In the genomic region with DNA sequence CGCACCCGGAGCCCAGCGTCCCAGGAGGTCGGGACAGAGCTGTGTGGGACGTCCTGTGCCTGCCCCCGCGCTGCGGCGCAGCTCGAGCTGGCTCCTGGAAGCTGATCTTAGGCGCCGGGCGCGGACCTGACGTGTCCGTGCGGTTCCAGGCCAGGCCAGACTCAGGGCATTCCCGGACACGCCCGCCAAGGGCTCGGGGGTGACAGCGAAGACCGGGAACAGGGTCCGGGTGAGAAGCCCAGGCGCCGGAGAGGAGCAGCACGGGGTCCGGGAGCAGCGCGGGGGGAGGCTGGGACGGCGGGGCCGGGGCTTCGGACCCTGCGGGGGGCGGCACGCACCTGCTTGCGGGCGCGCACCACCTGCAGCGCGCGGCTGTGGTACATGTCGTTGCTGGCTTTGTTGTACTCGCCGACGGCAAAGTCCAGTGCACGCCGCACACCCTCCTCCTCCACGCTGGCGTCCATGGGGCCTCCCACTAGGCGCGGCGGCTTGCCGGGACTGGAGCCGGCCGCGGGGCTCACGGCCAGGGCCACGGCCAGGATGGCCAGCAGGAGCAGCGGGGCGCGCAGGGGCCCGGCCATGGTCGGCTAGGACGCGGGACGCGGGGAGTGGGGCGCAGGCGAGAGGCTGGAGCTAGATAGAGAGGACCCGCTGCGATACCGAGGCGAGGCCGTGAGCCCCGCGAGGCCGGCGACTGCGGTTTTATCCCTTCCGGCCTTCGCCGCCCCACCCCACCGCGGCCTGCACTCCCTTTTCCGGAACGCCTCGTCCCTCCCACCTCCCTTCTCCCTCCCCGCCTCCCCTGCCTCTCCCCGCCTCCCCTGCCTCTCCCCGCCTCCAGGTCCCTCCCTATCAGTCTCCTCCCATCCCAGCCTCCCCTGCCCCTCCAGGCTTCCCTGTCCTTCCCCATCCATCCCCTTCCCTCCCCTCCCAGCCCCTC, we compare ENCODE assay signal across 1 cellular context.
A peak's percentile ranks its signal among the peaks of the same experiment; 100 is the strongest.
TF ChIP-seq lines count a peak whose summit lies in the region.

A gene with protein sequence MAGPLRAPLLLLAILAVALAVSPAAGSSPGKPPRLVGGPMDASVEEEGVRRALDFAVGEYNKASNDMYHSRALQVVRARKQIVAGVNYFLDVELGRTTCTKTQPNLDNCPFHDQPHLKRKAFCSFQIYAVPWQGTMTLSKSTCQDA (minus strand): TSS at position 674 of the 940 bp plus-strand sequence. CDS start 93 bp downstream, at position 581.

TF ChIP-seq in HepG2, 621 proteins besides CTCF, POLR2A, EP300 and RAD21 (continued from another document and continues in another):
- TF ChIP-seq, protein P1, sequence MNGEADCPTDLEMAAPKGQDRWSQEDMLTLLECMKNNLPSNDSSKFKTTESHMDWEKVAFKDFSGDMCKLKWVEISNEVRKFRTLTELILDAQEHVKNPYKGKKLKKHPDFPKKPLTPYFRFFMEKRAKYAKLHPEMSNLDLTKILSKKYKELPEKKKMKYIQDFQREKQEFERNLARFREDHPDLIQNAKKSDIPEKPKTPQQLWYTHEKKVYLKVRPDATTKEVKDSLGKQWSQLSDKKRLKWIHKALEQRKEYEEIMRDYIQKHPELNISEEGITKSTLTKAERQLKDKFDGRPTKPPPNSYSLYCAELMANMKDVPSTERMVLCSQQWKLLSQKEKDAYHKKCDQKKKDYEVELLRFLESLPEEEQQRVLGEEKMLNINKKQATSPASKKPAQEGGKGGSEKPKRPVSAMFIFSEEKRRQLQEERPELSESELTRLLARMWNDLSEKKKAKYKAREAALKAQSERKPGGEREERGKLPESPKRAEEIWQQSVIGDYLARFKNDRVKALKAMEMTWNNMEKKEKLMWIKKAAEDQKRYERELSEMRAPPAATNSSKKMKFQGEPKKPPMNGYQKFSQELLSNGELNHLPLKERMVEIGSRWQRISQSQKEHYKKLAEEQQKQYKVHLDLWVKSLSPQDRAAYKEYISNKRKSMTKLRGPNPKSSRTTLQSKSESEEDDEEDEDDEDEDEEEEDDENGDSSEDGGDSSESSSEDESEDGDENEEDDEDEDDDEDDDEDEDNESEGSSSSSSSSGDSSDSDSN (CRISPR knock-in tag; IDR thresholded peaks at IDR 0.05), result peak; percentile 94
- TF ChIP-seq SMARCE1 (IDR thresholded peaks at IDR 0.05; ENCODE audit: borderline replicate concordance) (no peak), ZNF143 (CRISPR knock-in tag; IDR thresholded peaks at IDR 0.05) (0 out of 2 replicates have a peak, but pooled peaks have one; percentile 32), MAF1 (CRISPR knock-in tag; IDR thresholded peaks at IDR 0.05; ENCODE audit: borderline replicate concordance) (peak; percentile 86; the same call in 1 of the 2 replicates), NR2F2 (IDR thresholded peaks at IDR 0.05; ENCODE audit: borderline replicate concordance, low read depth) (peak; percentile 37; the same call in 1 of the 2 replicates), ZNF775 (CRISPR knock-in tag; IDR thresholded peaks at IDR 0.05; ENCODE audit: borderline replicate concordance) (0 out of 2 replicates have a peak, but pooled peaks have one; percentile 21), ZNF264 (CRISPR knock-in tag; IDR thresholded peaks at IDR 0.05) (peak; percentile 60; the same call in 1 of the 2 replicates), ZEB1 (IDR thresholded peaks at IDR 0.05; ENCODE audit: insufficient replicate concordance, low read depth) (no peak), THAP11 (CRISPR knock-in tag; IDR thresholded peaks at IDR 0.05) (peak; percentile 59), ZNF549 (CRISPR knock-in tag; IDR thresholded peaks at IDR 0.05) (peak; percentile 84; the same call in 1 of the 2 replicates), NFYC (CRISPR knock-in tag; IDR thresholded peaks at IDR 0.05) (no peak), RARA (CRISPR knock-in tag; IDR thresholded peaks at IDR 0.05) (peak; percentile 57), ZNF572 (CRISPR knock-in tag; IDR thresholded peaks at IDR 0.05) (peak; percentile 47; the same call in 1 of the 2 replicates), ZNF788 (CRISPR knock-in tag; IDR thresholded peaks at IDR 0.05; ENCODE audit: borderline replicate concordance) (peak; percentile 90), ZNF556 (CRISPR knock-in tag; IDR thresholded peaks at IDR 0.05; ENCODE audit: borderline replicate concordance) (peak; percentile 83), MED8 (CRISPR knock-in tag; IDR thresholded peaks at IDR 0.05; ENCODE audit: insufficient replicate concordance) (no peak), HCFC1 (IDR thresholded peaks at IDR 0.05; ENCODE audit: low read depth, low read length) (0 out of 2 replicates have a peak, but pooled peaks have one; percentile 27), RBM39 (IDR thresholded peaks at IDR 0.05; ENCODE audit: low read depth, low read length, poor library complexity, severe bottlenecking) (peak; percentile 98), MEIS2 (CRISPR knock-in tag; IDR thresholded peaks at IDR 0.05) (peak; percentile 93), ZNF234 (CRISPR knock-in tag; conservative IDR thresholded peaks at IDR 0.05) (peak; percentile 95), ZNF138 (CRISPR knock-in tag; IDR thresholded peaks at IDR 0.05; ENCODE audit: low read depth) (peak; percentile 80; the same call in 1 of the 2 replicates), ZNF678 (CRISPR knock-in tag; IDR thresholded peaks at IDR 0.05) (peak; percentile 99)
- TF ChIP-seq, protein P2, sequence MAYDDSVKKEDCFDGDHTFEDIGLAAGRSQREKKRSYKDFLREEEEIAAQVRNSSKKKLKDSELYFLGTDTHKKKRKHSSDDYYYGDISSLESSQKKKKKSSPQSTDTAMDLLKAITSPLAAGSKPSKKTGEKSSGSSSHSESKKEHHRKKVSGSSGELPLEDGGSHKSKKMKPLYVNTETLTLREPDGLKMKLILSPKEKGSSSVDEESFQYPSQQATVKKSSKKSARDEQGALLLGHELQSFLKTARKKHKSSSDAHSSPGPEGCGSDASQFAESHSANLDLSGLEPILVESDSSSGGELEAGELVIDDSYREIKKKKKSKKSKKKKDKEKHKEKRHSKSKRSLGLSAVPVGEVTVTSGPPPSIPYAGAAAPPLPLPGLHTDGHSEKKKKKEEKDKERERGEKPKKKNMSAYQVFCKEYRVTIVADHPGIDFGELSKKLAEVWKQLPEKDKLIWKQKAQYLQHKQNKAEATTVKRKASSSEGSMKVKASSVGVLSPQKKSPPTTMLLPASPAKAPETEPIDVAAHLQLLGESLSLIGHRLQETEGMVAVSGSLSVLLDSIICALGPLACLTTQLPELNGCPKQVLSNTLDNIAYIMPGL (CRISPR knock-in tag; IDR thresholded peaks at IDR 0.05; ENCODE audit: borderline replicate concordance in 1 of 2, low read depth in 1 of 2), result peak; percentile 74 to 94
- TF ChIP-seq, protein P3, sequence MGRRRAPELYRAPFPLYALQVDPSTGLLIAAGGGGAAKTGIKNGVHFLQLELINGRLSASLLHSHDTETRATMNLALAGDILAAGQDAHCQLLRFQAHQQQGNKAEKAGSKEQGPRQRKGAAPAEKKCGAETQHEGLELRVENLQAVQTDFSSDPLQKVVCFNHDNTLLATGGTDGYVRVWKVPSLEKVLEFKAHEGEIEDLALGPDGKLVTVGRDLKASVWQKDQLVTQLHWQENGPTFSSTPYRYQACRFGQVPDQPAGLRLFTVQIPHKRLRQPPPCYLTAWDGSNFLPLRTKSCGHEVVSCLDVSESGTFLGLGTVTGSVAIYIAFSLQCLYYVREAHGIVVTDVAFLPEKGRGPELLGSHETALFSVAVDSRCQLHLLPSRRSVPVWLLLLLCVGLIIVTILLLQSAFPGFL (CRISPR knock-in tag; IDR thresholded peaks at IDR 0.05), result peak; percentile 91
- TF ChIP-seq, protein P4, sequence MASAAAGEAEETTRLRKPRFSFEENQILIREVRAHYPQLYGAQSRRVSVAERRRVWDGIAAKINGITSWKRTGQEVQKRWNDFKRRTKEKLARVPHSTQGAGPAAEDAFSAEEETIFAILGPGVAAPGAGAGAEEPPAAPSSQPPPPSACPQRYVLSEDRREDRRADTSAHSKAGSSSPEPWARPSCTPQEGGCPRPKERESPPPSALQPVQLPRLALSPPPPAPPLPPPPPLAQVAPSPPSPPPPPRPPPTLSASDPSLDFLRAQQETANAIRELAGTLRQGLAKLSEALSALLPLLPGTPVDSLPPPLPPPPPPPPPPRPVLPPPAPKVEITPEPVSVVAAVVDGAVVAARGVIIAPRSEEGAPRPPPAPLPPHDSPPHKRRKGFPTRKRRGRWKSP (CRISPR knock-in tag; IDR thresholded peaks at IDR 0.05), result peak; percentile 72; the same call in 1 of the 2 replicates
- TF ChIP-seq, protein P5, sequence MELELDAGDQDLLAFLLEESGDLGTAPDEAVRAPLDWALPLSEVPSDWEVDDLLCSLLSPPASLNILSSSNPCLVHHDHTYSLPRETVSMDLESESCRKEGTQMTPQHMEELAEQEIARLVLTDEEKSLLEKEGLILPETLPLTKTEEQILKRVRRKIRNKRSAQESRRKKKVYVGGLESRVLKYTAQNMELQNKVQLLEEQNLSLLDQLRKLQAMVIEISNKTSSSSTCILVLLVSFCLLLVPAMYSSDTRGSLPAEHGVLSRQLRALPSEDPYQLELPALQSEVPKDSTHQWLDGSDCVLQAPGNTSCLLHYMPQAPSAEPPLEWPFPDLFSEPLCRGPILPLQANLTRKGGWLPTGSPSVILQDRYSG (CRISPR knock-in tag; IDR thresholded peaks at IDR 0.05), result peak; percentile 85; the same call in 1 of the 2 replicates
- TF ChIP-seq, protein P6, sequence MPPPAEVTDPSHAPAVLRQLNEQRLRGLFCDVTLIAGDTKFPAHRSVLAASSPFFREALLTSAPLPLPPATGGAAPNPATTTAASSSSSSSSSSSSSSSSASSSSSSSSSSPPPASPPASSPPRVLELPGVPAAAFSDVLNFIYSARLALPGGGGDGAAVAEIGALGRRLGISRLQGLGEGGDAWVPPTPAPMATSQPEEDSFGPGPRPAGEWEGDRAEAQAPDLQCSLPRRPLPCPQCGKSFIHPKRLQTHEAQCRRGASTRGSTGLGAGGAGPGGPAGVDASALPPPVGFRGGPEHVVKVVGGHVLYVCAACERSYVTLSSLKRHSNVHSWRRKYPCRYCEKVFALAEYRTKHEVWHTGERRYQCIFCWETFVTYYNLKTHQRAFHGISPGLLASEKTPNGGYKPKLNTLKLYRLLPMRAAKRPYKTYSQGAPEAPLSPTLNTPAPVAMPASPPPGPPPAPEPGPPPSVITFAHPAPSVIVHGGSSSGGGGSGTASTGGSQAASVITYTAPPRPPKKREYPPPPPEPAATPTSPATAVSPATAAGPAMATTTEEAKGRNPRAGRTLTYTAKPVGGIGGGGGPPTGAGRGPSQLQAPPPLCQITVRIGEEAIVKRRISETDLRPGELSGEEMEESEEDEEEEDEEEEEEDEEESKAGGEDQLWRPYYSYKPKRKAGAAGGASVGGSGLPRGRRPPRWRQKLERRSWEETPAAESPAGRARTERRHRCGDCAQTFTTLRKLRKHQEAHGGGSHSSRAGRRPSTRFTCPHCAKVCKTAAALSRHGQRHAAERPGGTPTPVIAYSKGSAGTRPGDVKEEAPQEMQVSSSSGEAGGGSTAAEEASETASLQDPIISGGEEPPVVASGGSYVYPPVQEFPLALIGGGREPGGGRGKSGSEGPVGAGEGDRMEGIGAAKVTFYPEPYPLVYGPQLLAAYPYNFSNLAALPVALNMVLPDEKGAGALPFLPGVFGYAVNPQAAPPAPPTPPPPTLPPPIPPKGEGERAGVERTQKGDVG (CRISPR knock-in tag; IDR thresholded peaks at IDR 0.05; ENCODE audit: borderline replicate concordance), result no peak
- TF ChIP-seq, protein P7, sequence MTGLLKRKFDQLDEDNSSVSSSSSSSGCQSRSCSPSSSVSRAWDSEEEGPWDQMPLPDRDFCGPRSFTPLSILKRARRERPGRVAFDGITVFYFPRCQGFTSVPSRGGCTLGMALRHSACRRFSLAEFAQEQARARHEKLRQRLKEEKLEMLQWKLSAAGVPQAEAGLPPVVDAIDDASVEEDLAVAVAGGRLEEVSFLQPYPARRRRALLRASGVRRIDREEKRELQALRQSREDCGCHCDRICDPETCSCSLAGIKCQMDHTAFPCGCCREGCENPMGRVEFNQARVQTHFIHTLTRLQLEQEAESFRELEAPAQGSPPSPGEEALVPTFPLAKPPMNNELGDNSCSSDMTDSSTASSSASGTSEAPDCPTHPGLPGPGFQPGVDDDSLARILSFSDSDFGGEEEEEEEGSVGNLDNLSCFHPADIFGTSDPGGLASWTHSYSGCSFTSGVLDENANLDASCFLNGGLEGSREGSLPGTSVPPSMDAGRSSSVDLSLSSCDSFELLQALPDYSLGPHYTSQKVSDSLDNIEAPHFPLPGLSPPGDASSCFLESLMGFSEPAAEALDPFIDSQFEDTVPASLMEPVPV (CRISPR knock-in tag; IDR thresholded peaks at IDR 0.05), result peak; percentile 90; the same call in 1 of the 2 replicates
- TF ChIP-seq, protein P8, sequence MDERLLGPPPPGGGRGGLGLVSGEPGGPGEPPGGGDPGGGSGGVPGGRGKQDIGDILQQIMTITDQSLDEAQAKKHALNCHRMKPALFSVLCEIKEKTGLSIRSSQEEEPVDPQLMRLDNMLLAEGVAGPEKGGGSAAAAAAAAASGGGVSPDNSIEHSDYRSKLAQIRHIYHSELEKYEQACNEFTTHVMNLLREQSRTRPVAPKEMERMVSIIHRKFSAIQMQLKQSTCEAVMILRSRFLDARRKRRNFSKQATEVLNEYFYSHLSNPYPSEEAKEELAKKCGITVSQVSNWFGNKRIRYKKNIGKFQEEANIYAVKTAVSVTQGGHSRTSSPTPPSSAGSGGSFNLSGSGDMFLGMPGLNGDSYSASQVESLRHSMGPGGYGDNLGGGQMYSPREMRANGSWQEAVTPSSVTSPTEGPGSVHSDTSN (CRISPR knock-in tag; IDR thresholded peaks at IDR 0.05), result no peak
- TF ChIP-seq, protein P9, sequence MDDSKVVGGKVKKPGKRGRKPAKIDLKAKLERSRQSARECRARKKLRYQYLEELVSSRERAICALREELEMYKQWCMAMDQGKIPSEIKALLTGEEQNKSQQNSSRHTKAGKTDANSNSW (CRISPR knock-in tag; IDR thresholded peaks at IDR 0.05; ENCODE audit: borderline replicate concordance), result peak; percentile 92
- TF ChIP-seq, protein P10, sequence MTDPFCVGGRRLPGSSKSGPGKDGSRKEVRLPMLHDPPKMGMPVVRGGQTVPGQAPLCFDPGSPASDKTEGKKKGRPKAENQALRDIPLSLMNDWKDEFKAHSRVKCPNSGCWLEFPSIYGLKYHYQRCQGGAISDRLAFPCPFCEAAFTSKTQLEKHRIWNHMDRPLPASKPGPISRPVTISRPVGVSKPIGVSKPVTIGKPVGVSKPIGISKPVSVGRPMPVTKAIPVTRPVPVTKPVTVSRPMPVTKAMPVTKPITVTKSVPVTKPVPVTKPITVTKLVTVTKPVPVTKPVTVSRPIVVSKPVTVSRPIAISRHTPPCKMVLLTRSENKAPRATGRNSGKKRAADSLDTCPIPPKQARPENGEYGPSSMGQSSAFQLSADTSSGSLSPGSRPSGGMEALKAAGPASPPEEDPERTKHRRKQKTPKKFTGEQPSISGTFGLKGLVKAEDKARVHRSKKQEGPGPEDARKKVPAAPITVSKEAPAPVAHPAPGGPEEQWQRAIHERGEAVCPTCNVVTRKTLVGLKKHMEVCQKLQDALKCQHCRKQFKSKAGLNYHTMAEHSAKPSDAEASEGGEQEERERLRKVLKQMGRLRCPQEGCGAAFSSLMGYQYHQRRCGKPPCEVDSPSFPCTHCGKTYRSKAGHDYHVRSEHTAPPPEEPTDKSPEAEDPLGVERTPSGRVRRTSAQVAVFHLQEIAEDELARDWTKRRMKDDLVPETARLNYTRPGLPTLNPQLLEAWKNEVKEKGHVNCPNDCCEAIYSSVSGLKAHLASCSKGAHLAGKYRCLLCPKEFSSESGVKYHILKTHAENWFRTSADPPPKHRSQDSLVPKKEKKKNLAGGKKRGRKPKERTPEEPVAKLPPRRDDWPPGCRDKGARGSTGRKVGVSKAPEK (CRISPR knock-in tag; IDR thresholded peaks at IDR 0.05; ENCODE audit: borderline replicate concordance), result peak; percentile 33; the same call in 1 of the 2 replicates
- TF ChIP-seq, protein P11, sequence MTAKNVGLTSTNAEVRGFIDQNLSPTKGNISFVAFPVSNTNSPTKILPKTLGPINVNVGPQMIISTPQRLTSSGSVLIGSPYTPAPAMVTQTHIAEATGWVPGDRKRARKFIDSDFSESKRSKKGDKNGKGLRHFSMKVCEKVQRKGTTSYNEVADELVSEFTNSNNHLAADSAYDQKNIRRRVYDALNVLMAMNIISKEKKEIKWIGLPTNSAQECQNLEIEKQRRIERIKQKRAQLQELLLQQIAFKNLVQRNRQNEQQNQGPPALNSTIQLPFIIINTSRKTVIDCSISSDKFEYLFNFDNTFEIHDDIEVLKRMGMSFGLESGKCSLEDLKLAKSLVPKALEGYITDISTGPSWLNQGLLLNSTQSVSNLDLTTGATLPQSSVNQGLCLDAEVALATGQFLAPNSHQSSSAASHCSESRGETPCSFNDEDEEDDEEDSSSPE (CRISPR knock-in tag; IDR thresholded peaks at IDR 0.05), result peak; percentile 67
